ENCODE assay signal across 18 cellular contexts in genomic region chr14:71327691-71328090, GRCh38. TPM values are rescaled to one million over a fixed set of nuclear protein-coding genes. Genes with fewer than 3 reads are reported as not detected.
DNase-seq lines count a peak whose midpoint lies in the region; ATAC-seq and TF ChIP-seq lines count a peak whose summit lies in the region.
"Had no signal": no experiment of that assay in that cellular context is flagged by ENCODE, and none has a peak within 500 bp of the region (broad histone marks: within the 10 kb centered on the region; RNA-seq: fewer than 3 reads in every experiment).

No MANE protein-coding gene starts in this region.

- no peaks in the 10 kb centered on the region for H3K36me3 ChIP-seq in IMR-90 (ENCODE audit: control insufficient read depth, insufficient read depth, low read length)
- no peaks in the 10 kb centered on the region for H3K36me3 ChIP-seq in Caco-2 (ENCODE audit: control insufficient read depth, insufficient read depth, low read length)
- H3K36me3 ChIP-seq: ovary, transverse colon had no signal

- H3K4me1 ChIP-seq in IMR-90 (ENCODE audit: control insufficient read depth, insufficient read depth, low read length) (peaks cover 8% of the 10 kb centered on the region), Caco-2 (peaks cover 16% of the 10 kb centered on the region; the same call in 1 of the 2 replicates)

- H3K9me3 ChIP-seq in IMR-90 (ENCODE audit: control insufficient read depth, insufficient read depth, low read length) (no peaks in the 10 kb centered on the region), Caco-2 (no peaks in the 10 kb centered on the region)
- H3K9me3 ChIP-seq: ovary, transverse colon had no signal

- H4K91ac ChIP-seq in IMR-90 (ENCODE audit: insufficient read depth, low read depth, low read length), result no peak overlapping the region

- peaks cover 20 to 58% of the 10 kb centered on the region in 2 experiments for H3K79me1 ChIP-seq in IMR-90 (ENCODE audit: low read depth in 1 of 2, low read length in 2 of 2)

- peak overlapping the region; percentile 42; the same call in 1 of the 2 replicates for H4K5ac ChIP-seq in IMR-90 (ENCODE audit: low read depth, low read length)

- peak overlapping the region; percentile 71; the same call in 1 of the 2 replicates for H3K4me2 ChIP-seq in IMR-90 (ENCODE audit: low read depth, low read length)

- H3K4me3 ChIP-seq in IMR-90 (ENCODE audit: insufficient read depth, low read depth, low read length) (no peak overlapping the region), Caco-2 (ENCODE audit: low read depth, low read length) (no peak overlapping the region)
- H3K4me3 ChIP-seq: ovary, SK-N-MC, transverse colon had no signal

- no TSS peak for BruUV-seq in IMR-90 (replicated peaks; lab: Mats Ljungman, UMichigan)
- BruUV-seq in Caco-2 (replicated peaks; lab: Mats Ljungman, UMichigan), result no TSS peak

- no peak overlapping the region for H2AK9ac ChIP-seq in IMR-90 (replicated peaks; ENCODE audit: low read depth, low read length, poor library complexity)

- H3K9me1 ChIP-seq in IMR-90 (ENCODE audit: insufficient read depth, low read length), result peaks cover 5% of the 10 kb centered on the region; the same call in 1 of the 2 replicates

- ATAC-seq in IMR-90 (ENCODE audit: low read depth), result peak; percentile 60

- intact Hi-C loops in IMR-90 (cut with micrococcal nuclease), result no loop called here
- intact Hi-C loops in dendritic cell treated with granulocyte-macrophage colony-stimulating factor and Interleukin-4, amounts not matched to agents 40 ng/mL and 50 ng/mL, for 4 days (cut with micrococcal nuclease), result no loop called here
- intact Hi-C loops in Caco-2 (cut with micrococcal nuclease; ENCODE audit: unreplicated experiment), result no loop called here

- H3K9ac ChIP-seq in IMR-90 (ENCODE audit: low read depth, low read length), result no peak overlapping the region

- H3K9me3 Mint-ChIP-seq in dendritic cell treated with granulocyte-macrophage colony-stimulating factor and Interleukin-4, amounts not matched to agents 40 ng/mL and 50 ng/mL, for 4 days, result no peaks in the 10 kb centered on the region
- H3K9me3 Mint-ChIP-seq in neural crest cell, result no peaks in the 10 kb centered on the region
- peaks cover 3% of the 10 kb centered on the region for H3K9me3 Mint-ChIP-seq in mesothelial cell of epicardium
- H3K9me3 Mint-ChIP-seq in Caco-2 (ENCODE audit: unreplicated experiment), result no peaks in the 10 kb centered on the region
- H3K9me3 Mint-ChIP-seq in activated naive CD4-positive, alpha-beta T cell treated with anti-CD3 and anti-CD28 coated beads, Interleukin-2, amount 10 ng/mL, durations not matched to agents 7 days and 5 days, result no peaks in the 10 kb centered on the region
- peaks cover 25% of the 10 kb centered on the region for H3K9me3 Mint-ChIP-seq in nephron progenitor cell

- in situ Hi-C loops in IMR-90 (cut with MboI; ENCODE audit: low sequenced_read_pairs), result no loop called here

- H3K27ac Mint-ChIP-seq in dendritic cell treated with granulocyte-macrophage colony-stimulating factor and Interleukin-4, amounts not matched to agents 40 ng/mL and 50 ng/mL, for 4 days, result peak overlapping the region; percentile 57
- no peak overlapping the region for H3K27ac Mint-ChIP-seq in neural crest cell (ENCODE audit: unreplicated experiment)
- no peak overlapping the region for H3K27ac Mint-ChIP-seq in mesothelial cell of epicardium
- H3K27ac Mint-ChIP-seq in Caco-2 (ENCODE audit: unreplicated experiment), result no peak overlapping the region
- no peak overlapping the region for H3K27ac Mint-ChIP-seq in activated naive CD4-positive, alpha-beta T cell treated with anti-CD3 and anti-CD28 coated beads, Interleukin-2, amount 10 ng/mL, durations not matched to agents 7 days and 5 days
- no peak overlapping the region for H3K27ac Mint-ChIP-seq in nephron progenitor cell

- H4K8ac ChIP-seq in IMR-90 (ENCODE audit: low read depth in 2 of 2, low read length in 2 of 2), result peak overlapping the region in 1 of 2 experiments; percentile 67; a peak in 2 of 4 replicates

- CTCF ChIA-PET in IMR-90 (lab: Yijun Ruan, JAX), result no interaction called here
- CTCF ChIA-PET in Caco-2 (lab: Charles Lee), result interaction anchor here (0.7 kb wide), 1 partner anchor 76 kb away, joined by 10 read pairs; no protein-coding TSS in a partner anchor
- CTCF ChIA-PET in activated naive CD4-positive, alpha-beta T cell treated with anti-CD3 and anti-CD28 coated beads, Interleukin-2, amount 10 ng/mL, durations not matched to agents 7 days and 5 days (lab: Charles Lee), result interaction anchor here (1.0 to 1.6 kb wide), 3 partner anchors 9 to 161 kb away, joined by 3 to 4 read pairs (median 3); no protein-coding TSS in a partner anchor

- H2BK15ac ChIP-seq in IMR-90 (ENCODE audit: low read depth, low read length), result no peak overlapping the region

- H3K36me3 Mint-ChIP-seq in dendritic cell treated with granulocyte-macrophage colony-stimulating factor and Interleukin-4, amounts not matched to agents 40 ng/mL and 50 ng/mL, for 4 days (ENCODE audit: low read depth), result peaks cover 24% of the 10 kb centered on the region
- H3K36me3 Mint-ChIP-seq in neural crest cell (ENCODE audit: low read depth), result peaks cover 7% of the 10 kb centered on the region
- H3K36me3 Mint-ChIP-seq in mesothelial cell of epicardium, result peaks cover 7% of the 10 kb centered on the region
- no peaks in the 10 kb centered on the region for H3K36me3 Mint-ChIP-seq in Caco-2 (ENCODE audit: insufficient read depth, unreplicated experiment)
- H3K36me3 Mint-ChIP-seq in activated naive CD4-positive, alpha-beta T cell treated with anti-CD3 and anti-CD28 coated beads, Interleukin-2, amount 10 ng/mL, durations not matched to agents 7 days and 5 days, result peaks cover 30% of the 10 kb centered on the region
- peaks cover 36% of the 10 kb centered on the region for H3K36me3 Mint-ChIP-seq in nephron progenitor cell (ENCODE audit: low read depth)

- no peaks in the 10 kb centered on the region for H3K27me3 ChIP-seq in IMR-90 (ENCODE audit: control insufficient read depth, insufficient read depth, low read length)
- no peaks in the 10 kb centered on the region for H3K27me3 ChIP-seq in Caco-2 (replicated peaks; ENCODE audit: control insufficient read depth, insufficient read depth, low read length)
- H3K27me3 ChIP-seq: ovary, transverse colon had no signal

- peak overlapping the region; percentile 44; the same call in 1 of the 2 replicates for H2BK120ac ChIP-seq in IMR-90 (ENCODE audit: low read depth, low read length)

- H3K4ac ChIP-seq in IMR-90 (ENCODE audit: low read depth, low read length), result peak overlapping the region; percentile 78; the same call in 1 of the 2 replicates

- DNase-seq in EH (ENCODE audit: low read depth), result peak; percentile 50
- peak; percentile 37 for DNase-seq in IMR-90
- DNase-seq in neural crest cell (ENCODE audit: low read depth, low spot score), result no peak
- DNase-seq in mesothelial cell of epicardium (ENCODE audit: low spot score in 2 of 2, unreplicated experiment in 2 of 2), result no peak
- no peak for DNase-seq in Caco-2
- DNase-seq in activated naive CD4-positive, alpha-beta T cell treated with anti-CD3 and anti-CD28 coated beads, Interleukin-2, amount 10 ng/mL, durations not matched to agents 7 days and 5 days, result no peak
- DNase-seq in nephron progenitor cell, result no peak
- DNase-seq: activated CD4-positive, alpha-beta T cell treated with anti-CD3 and anti-CD28 coated beads, Interleukin-2, amount 50 U/mL, for 48 hours; anterior cingulate cortex; head of caudate nucleus; kidney; NCI-H2029; NCI-H510A treated with DMSO at 0.1 percent for 48 hours; ovary; stimulated activated CD4-positive, alpha-beta T cell treated with anti-CD3 and anti-CD28 coated beads, Interleukin-4, amount 100 ng/mL, for 4 hours; transverse colon had no signal

- WGBS in IMR-90 (ENCODE audit: extremely low coverage in 2 of 2, insufficient read length in 1 of 2), 2 experiments, result no CpG with 5 or more reads among the region's 1 CpG

- H2BK20ac ChIP-seq in IMR-90 (ENCODE audit: low read depth, low read length), result no peak overlapping the region; the same call in 1 of the 2 replicates

- no peak for TF ChIP-seq CTCF in IMR-90 (conservative IDR thresholded peaks at IDR 0.05; ENCODE audit: low read depth, low read length)
- TF ChIP-seq CTCF in neural crest cell (conservative IDR thresholded peaks at IDR 0.05), result no peak
- TF ChIP-seq CTCF in mesothelial cell of epicardium (IDR thresholded peaks at IDR 0.05; ENCODE audit: unreplicated experiment), result no peak
- TF ChIP-seq CTCF in Caco-2 (IDR thresholded peaks at IDR 0.05; ENCODE audit: insufficient read depth in 1 of 2, low read depth in 1 of 2, low read length in 1 of 2, severe bottlenecking in 1 of 2, unreplicated experiment in 1 of 2), result no peak
- no peak for TF ChIP-seq CTCF in nephron progenitor cell (IDR thresholded peaks at IDR 0.05)

- TF ChIP-seq POLR2A in IMR-90 (IDR thresholded peaks at IDR 0.05; ENCODE audit: low read depth, low read length), result no peak

- H4K20me1 ChIP-seq in IMR-90 (ENCODE audit: insufficient read depth, low read length), result peaks cover 21% of the 10 kb centered on the region; the same call in 1 of the 2 replicates

- peak overlapping the region; percentile 41 for H2BK5ac ChIP-seq in IMR-90 (ENCODE audit: low read depth, low read length, poor library complexity, severe bottlenecking)

- no peak for TF ChIP-seq RAD21 in IMR-90 (IDR thresholded peaks at IDR 0.05; ENCODE audit: low read length)

- H3K23ac ChIP-seq in IMR-90 (ENCODE audit: low read depth, low read length), result peak overlapping the region; percentile 93

- H3K56ac ChIP-seq in IMR-90 (ENCODE audit: extremely low read depth, insufficient read depth, low read length), result no peak overlapping the region

- no peaks in the 10 kb centered on the region for H3K27me3 Mint-ChIP-seq in dendritic cell treated with granulocyte-macrophage colony-stimulating factor and Interleukin-4, amounts not matched to agents 40 ng/mL and 50 ng/mL, for 4 days
- no peaks in the 10 kb centered on the region for H3K27me3 Mint-ChIP-seq in neural crest cell (ENCODE audit: low read depth)
- H3K27me3 Mint-ChIP-seq in mesothelial cell of epicardium (ENCODE audit: low read depth), result no peaks in the 10 kb centered on the region
- no peaks in the 10 kb centered on the region for H3K27me3 Mint-ChIP-seq in Caco-2 (ENCODE audit: insufficient read depth, unreplicated experiment)
- H3K27me3 Mint-ChIP-seq in activated naive CD4-positive, alpha-beta T cell treated with anti-CD3 and anti-CD28 coated beads, Interleukin-2, amount 10 ng/mL, durations not matched to agents 7 days and 5 days, result no peaks in the 10 kb centered on the region
- H3K27me3 Mint-ChIP-seq in nephron progenitor cell (ENCODE audit: low read depth, poor library complexity), result peaks cover 3% of the 10 kb centered on the region

- H3K27ac ChIP-seq in IMR-90 (ENCODE audit: insufficient read depth, low read length), result no peak overlapping the region
- H3K27ac ChIP-seq: ovary, SK-N-MC, transverse colon had no signal

- H2AK5ac ChIP-seq in IMR-90 (ENCODE audit: low read depth, low read length), result peak overlapping the region; percentile 44; the same call in 1 of the 2 replicates

- H2AFZ ChIP-seq in IMR-90 (replicated peaks; ENCODE audit: low read length, poor library complexity), result no peak overlapping the region

- H3K18ac ChIP-seq in IMR-90 (ENCODE audit: low read depth, low read length), result peak overlapping the region; percentile 64; the same call in 1 of the 2 replicates

- no peak overlapping the region for H3K4me3 Mint-ChIP-seq in dendritic cell treated with granulocyte-macrophage colony-stimulating factor and Interleukin-4, amounts not matched to agents 40 ng/mL and 50 ng/mL, for 4 days
- H3K4me3 Mint-ChIP-seq in neural crest cell, result peak overlapping the region; percentile 8
- no peak overlapping the region for H3K4me3 Mint-ChIP-seq in mesothelial cell of epicardium
- H3K4me3 Mint-ChIP-seq in Caco-2 (ENCODE audit: unreplicated experiment), result no peak overlapping the region
- no peak overlapping the region for H3K4me3 Mint-ChIP-seq in activated naive CD4-positive, alpha-beta T cell treated with anti-CD3 and anti-CD28 coated beads, Interleukin-2, amount 10 ng/mL, durations not matched to agents 7 days and 5 days
- H3K4me3 Mint-ChIP-seq in nephron progenitor cell, result no peak overlapping the region

- POLR2A ChIA-PET in IMR-90 (lab: Charles Lee; ENCODE audit: unreplicated experiment), result no interaction called here
- POLR2A ChIA-PET in Caco-2 (lab: Charles Lee), result no interaction called here

- dilution Hi-C loops in IMR-90 (cut with HindIII; ENCODE audit: low sequenced_read_pairs, unreplicated experiment), result no loop called here

- peak overlapping the region; percentile 75; the same call in 1 of the 2 replicates for H3K14ac ChIP-seq in IMR-90 (replicated peaks; ENCODE audit: low read depth, low read length)

- H3K4me1 Mint-ChIP-seq in dendritic cell treated with granulocyte-macrophage colony-stimulating factor and Interleukin-4, amounts not matched to agents 40 ng/mL and 50 ng/mL, for 4 days (ENCODE audit: low read depth), result peaks cover 68% of the 10 kb centered on the region
- H3K4me1 Mint-ChIP-seq in neural crest cell (peaks cover 12% of the 10 kb centered on the region), mesothelial cell of epicardium (peaks cover 23% of the 10 kb centered on the region), Caco-2 (ENCODE audit: low read depth, unreplicated experiment) (peaks cover 24% of the 10 kb centered on the region), nephron progenitor cell (peaks cover 58% of the 10 kb centered on the region)
- H3K4me1 Mint-ChIP-seq in activated naive CD4-positive, alpha-beta T cell treated with anti-CD3 and anti-CD28 coated beads, Interleukin-2, amount 10 ng/mL, durations not matched to agents 7 days and 5 days, result peaks cover 75% of the 10 kb centered on the region

RNA-seq across cellular contexts. Expression of gene SIPA1L1, which starts 7.4 kb away (rescaled TPM):
- total RNA-seq in IMR-90 (2012; rRNA removed) (21.5 and 24.7 TPM in 2 replicates), neural crest cell (33.3 and 36.5 TPM in 2 replicates), mesothelial cell of epicardium (31.1 to 34.7 TPM (median 31.3 TPM) in 3 replicates), Caco-2 (2022) (75.0 and 77.8 TPM in 2 replicates)
- polyA plus RNA-seq in IMR-90 (2012; rRNA removed), result 23.9 and 24.5 TPM in 2 replicates
- 12.9 and 17.5 TPM in 2 replicates for polyA plus RNA-seq in IMR-90 (2012; cell fraction: cytosol; rRNA removed)
- 67.8 and 91.1 TPM in 2 replicates for polyA plus RNA-seq in IMR-90 (2012; cell fraction: nucleus; rRNA removed; ENCODE audit: low replicate concordance)

Comparison
In these comparisons a context has a peak if more than half of its experiments do, and no peak if none do; other contexts are left out.
1. DNase-seq: peak in EH (single experiment) and IMR-90 (single experiment); none in neural crest cell (single experiment), mesothelial cell of epicardium (0 of 2), Caco-2 (0 of 2), activated naive CD4-positive, alpha-beta T cell treated with anti-CD3 and anti-CD28 coated beads, Interleukin-2, amount 10 ng/mL, durations not matched to agents 7 days and 5 days (single experiment) and nephron progenitor cell (single experiment).